In genomic region chr7:112484671-112485097, GRCh38 we compare ENCODE assay signal across 1 cellular context.
TF ChIP-seq lines count a peak whose summit lies in the region.

No MANE protein-coding gene starts in this region.

TF ChIP-seq in SK-N-SH, 30 proteins besides CTCF, POLR2A, EP300 and RAD21 (continued from another document):
- TF ChIP-seq, protein P1, sequence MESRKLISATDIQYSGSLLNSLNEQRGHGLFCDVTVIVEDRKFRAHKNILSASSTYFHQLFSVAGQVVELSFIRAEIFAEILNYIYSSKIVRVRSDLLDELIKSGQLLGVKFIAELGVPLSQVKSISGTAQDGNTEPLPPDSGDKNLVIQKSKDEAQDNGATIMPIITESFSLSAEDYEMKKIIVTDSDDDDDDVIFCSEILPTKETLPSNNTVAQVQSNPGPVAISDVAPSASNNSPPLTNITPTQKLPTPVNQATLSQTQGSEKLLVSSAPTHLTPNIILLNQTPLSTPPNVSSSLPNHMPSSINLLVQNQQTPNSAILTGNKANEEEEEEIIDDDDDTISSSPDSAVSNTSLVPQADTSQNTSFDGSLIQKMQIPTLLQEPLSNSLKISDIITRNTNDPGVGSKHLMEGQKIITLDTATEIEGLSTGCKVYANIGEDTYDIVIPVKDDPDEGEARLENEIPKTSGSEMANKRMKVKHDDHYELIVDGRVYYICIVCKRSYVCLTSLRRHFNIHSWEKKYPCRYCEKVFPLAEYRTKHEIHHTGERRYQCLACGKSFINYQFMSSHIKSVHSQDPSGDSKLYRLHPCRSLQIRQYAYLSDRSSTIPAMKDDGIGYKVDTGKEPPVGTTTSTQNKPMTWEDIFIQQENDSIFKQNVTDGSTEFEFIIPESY (IDR thresholded peaks at IDR 0.05; ENCODE audit: borderline replicate concordance, low read depth), result 0 out of 2 replicates have a peak, but pooled peaks have one; percentile 14
- TF ChIP-seq PBX3 (IDR thresholded peaks at IDR 0.05) (peak; percentile 77), SMC3 (IDR thresholded peaks at IDR 0.05; ENCODE audit: low read depth, low read length) (no peak), NRF1 (IDR thresholded peaks at IDR 0.05; ENCODE audit: low read depth, low read length) (no peak), GATA2 (CRISPR knock-in tag; IDR thresholded peaks at IDR 0.05) (no peak), RXRA (IDR thresholded peaks at IDR 0.05; ENCODE audit: borderline replicate concordance, low read depth) (peak; percentile 50; the same call in 1 of the 2 replicates), TAF1 (IDR thresholded peaks at IDR 0.05; ENCODE audit: borderline replicate concordance, low read depth, low read length) (peak; percentile 14; the same call in 1 of the 2 replicates), REST (IDR thresholded peaks at IDR 0.05; ENCODE audit: low read depth, low read length) (peak; percentile 78; the same call in 1 of the 2 replicates), YY1 (IDR thresholded peaks at IDR 0.05; ENCODE audit: low read depth) (no peak), USF1 (IDR thresholded peaks at IDR 0.05; ENCODE audit: borderline replicate concordance, low read depth) (no peak), EZH2phosphoT487 (IDR thresholded peaks at IDR 0.05; ENCODE audit: borderline replicate concordance, low read depth) (no peak)
